Comparison of ENCODE assay signal across 8 cellular contexts in the genomic region with DNA sequence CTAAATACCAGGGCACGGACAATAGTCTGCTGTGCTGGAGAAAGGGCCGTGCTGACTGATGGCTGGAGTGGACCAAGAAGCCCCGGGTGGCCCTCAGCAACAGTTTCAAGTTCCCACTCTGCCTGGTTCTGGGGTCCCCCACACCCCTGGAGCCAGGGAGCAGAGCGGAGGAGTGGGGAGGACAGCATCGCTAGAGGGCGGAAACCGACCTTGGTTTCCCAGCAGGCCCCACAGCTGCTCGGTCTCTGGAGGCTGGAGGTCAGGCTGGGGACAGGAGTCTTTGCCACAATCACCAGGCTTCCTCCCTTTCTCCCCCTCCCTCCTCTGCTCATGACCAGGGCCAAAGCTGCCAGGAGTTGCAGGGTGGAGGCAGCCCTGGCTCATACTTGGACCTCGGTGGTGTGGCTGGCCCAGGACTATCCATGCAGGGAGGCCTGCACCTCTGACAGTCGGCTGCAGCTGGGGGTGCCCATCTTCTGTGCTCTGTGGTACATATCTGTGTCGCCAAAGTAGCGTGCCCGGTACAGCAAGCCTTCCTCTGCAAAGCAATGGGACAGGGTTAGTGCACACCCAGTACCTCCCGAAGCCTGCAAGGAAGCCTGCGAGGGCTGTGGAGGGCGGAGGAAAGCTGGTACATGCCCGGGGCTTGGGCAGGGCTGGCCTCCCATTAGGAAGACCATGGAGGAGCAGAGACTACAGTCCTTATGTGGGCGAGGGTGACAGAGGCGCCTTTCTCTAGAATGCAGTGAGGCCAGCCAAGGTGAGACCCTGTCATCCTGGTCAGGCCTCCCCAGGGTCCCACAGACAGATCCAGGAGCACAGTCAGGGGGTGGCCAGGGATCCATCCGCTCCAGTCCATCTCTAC. TPM values are rescaled to one million over a fixed set of nuclear protein-coding genes. Genes with fewer than 3 reads are reported as not detected.
DNase-seq lines count a peak whose midpoint lies in the region; ATAC-seq and TF ChIP-seq lines count a peak whose summit lies in the region.

No MANE protein-coding gene starts in this region.

- POLR2A ChIA-PET in CD8-positive, alpha-beta T cell (lab: Charles Lee), result interaction anchor here (1.0 to 6.6 kb wide), 9 partner anchors 9 to 207 kb away, joined by 3 to 42 read pairs (median 3); partner anchors contain the start of genes ASCC1 and DDIT4

- H3K9me3 ChIP-seq in CD8-positive, alpha-beta T cell (ENCODE audit: low read length), result no peaks in the 10 kb centered on the region
- H3K9me3 ChIP-seq in left ventricle myocardium inferior (replicated peaks), result no peaks in the 10 kb centered on the region
- H3K9me3 ChIP-seq in MG63, result no peaks in the 10 kb centered on the region

- no peaks in the 10 kb centered on the region for H3K27me3 ChIP-seq in CD8-positive, alpha-beta T cell (ENCODE audit: insufficient read depth, low read length)
- no peaks in the 10 kb centered on the region for H3K27me3 ChIP-seq in left ventricle myocardium inferior (ENCODE audit: low read depth)
- H3K27me3 ChIP-seq in MG63, result no peaks in the 10 kb centered on the region

- H3K27ac ChIP-seq in CD8-positive, alpha-beta T cell (ENCODE audit: low read depth, low read length), result peak overlapping the region; percentile 76
- peak overlapping the region; percentile 95 for H3K27ac ChIP-seq in left ventricle myocardium inferior (replicated peaks)

- CTCF ChIA-PET in CD8-positive, alpha-beta T cell (lab: Charles Lee), result interaction anchor here (0.8 to 8.2 kb wide), 23 partner anchors 8 to 439 kb away, joined by 3 to 106 read pairs (median 7); partner anchors contain the start of gene DDIT4

- H3K27me3 Mint-ChIP-seq in CD8-positive, alpha-beta T cell (ENCODE audit: low read depth), result no peaks in the 10 kb centered on the region
- H3K27me3 Mint-ChIP-seq in activated T-helper 1 cell treated with anti-CD3 and anti-CD28 coated beads, Interleukin-12 subunit alpha, Interleukin-12 subunit beta, Interleukin-2, Interleukin-4 antibody, amounts not matched to agents 30 ng/mL and 10 ng/mL and 1 ng/mL, durations not matched to agents 14 hours and 24 hours and 36 hours (ENCODE audit: insufficient read depth), result no peaks in the 10 kb centered on the region
- no peaks in the 10 kb centered on the region for H3K27me3 Mint-ChIP-seq in stimulated activated memory B cell treated with anti-CD40 and anti-IgM and Interleukin-4, amounts not matched to agents 10 μg/mL and 1 μg/mL and 100 μg/mL, for 72 hours

- no peak for TF ChIP-seq CTCF in CD8-positive, alpha-beta T cell (IDR thresholded peaks at IDR 0.05)
- TF ChIP-seq CTCF in GM20000 (IDR thresholded peaks at IDR 0.05; ENCODE audit: extremely low read depth, missing control alignments) (no peak), left ventricle myocardium inferior (IDR thresholded peaks at IDR 0.05; ENCODE audit: borderline replicate concordance) (peak; percentile 30)

- H3K36me3 Mint-ChIP-seq in CD8-positive, alpha-beta T cell, result peaks cover 26% of the 10 kb centered on the region
- peaks cover 27% of the 10 kb centered on the region for H3K36me3 Mint-ChIP-seq in activated T-helper 1 cell treated with anti-CD3 and anti-CD28 coated beads, Interleukin-12 subunit alpha, Interleukin-12 subunit beta, Interleukin-2, Interleukin-4 antibody, amounts not matched to agents 30 ng/mL and 10 ng/mL and 1 ng/mL, durations not matched to agents 14 hours and 24 hours and 36 hours (ENCODE audit: low read depth)
- peaks cover 38% of the 10 kb centered on the region for H3K36me3 Mint-ChIP-seq in stimulated activated memory B cell treated with anti-CD40 and anti-IgM and Interleukin-4, amounts not matched to agents 10 μg/mL and 1 μg/mL and 100 μg/mL, for 72 hours

- peaks cover 68% of the 10 kb centered on the region for H3K4me1 Mint-ChIP-seq in CD8-positive, alpha-beta T cell (ENCODE audit: low read depth)
- peaks cover 69% of the 10 kb centered on the region for H3K4me1 Mint-ChIP-seq in activated T-helper 1 cell treated with anti-CD3 and anti-CD28 coated beads, Interleukin-12 subunit alpha, Interleukin-12 subunit beta, Interleukin-2, Interleukin-4 antibody, amounts not matched to agents 30 ng/mL and 10 ng/mL and 1 ng/mL, durations not matched to agents 14 hours and 24 hours and 36 hours (ENCODE audit: low read depth)
- H3K4me1 Mint-ChIP-seq in stimulated activated memory B cell treated with anti-CD40 and anti-IgM and Interleukin-4, amounts not matched to agents 10 μg/mL and 1 μg/mL and 100 μg/mL, for 72 hours, result peaks cover 73% of the 10 kb centered on the region

- peak; percentile 6 for ATAC-seq in CD8-positive, alpha-beta T cell
- peak; percentile 61 for ATAC-seq in stimulated activated memory B cell treated with anti-CD40 and anti-IgM and Interleukin-4, amounts not matched to agents 10 μg/mL and 1 μg/mL and 100 μg/mL, for 72 hours

- no peaks in the 10 kb centered on the region for H3K9me3 Mint-ChIP-seq in CD8-positive, alpha-beta T cell
- no peaks in the 10 kb centered on the region for H3K9me3 Mint-ChIP-seq in activated T-helper 1 cell treated with anti-CD3 and anti-CD28 coated beads, Interleukin-12 subunit alpha, Interleukin-12 subunit beta, Interleukin-2, Interleukin-4 antibody, amounts not matched to agents 30 ng/mL and 10 ng/mL and 1 ng/mL, durations not matched to agents 14 hours and 24 hours and 36 hours
- no peaks in the 10 kb centered on the region for H3K9me3 Mint-ChIP-seq in stimulated activated memory B cell treated with anti-CD40 and anti-IgM and Interleukin-4, amounts not matched to agents 10 μg/mL and 1 μg/mL and 100 μg/mL, for 72 hours

- H3K27ac Mint-ChIP-seq in CD8-positive, alpha-beta T cell, result peak overlapping the region; percentile 99
- H3K27ac Mint-ChIP-seq in activated T-helper 1 cell treated with anti-CD3 and anti-CD28 coated beads, Interleukin-12 subunit alpha, Interleukin-12 subunit beta, Interleukin-2, Interleukin-4 antibody, amounts not matched to agents 30 ng/mL and 10 ng/mL and 1 ng/mL, durations not matched to agents 14 hours and 24 hours and 36 hours, result peak overlapping the region; percentile 91
- H3K27ac Mint-ChIP-seq in stimulated activated memory B cell treated with anti-CD40 and anti-IgM and Interleukin-4, amounts not matched to agents 10 μg/mL and 1 μg/mL and 100 μg/mL, for 72 hours, result peak overlapping the region; percentile 90

- intact Hi-C loops in CD8-positive, alpha-beta T cell (cut with DNase I, micrococcal nuclease), result loop anchor here (1.0 to 5.0 kb wide), 7 partner anchors 15 to 248 kb away; partner anchors contain the start of gene SPOCK2 (in 2 of the 2)
- intact Hi-C loops in activated T-helper 1 cell treated with anti-CD3 and anti-CD28 coated beads, Interleukin-12 subunit alpha, Interleukin-12 subunit beta, Interleukin-2, Interleukin-4 antibody, amounts not matched to agents 30 ng/mL and 10 ng/mL and 1 ng/mL, durations not matched to agents 14 hours and 24 hours and 36 hours (cut with micrococcal nuclease), result loop anchor here (1.0 to 2.0 kb wide), 11 partner anchors 15 to 379 kb away; partner anchors contain the start of genes DNAJB12 and SPOCK2
- intact Hi-C loops in left ventricle myocardium inferior (cut with micrococcal nuclease), result loop anchor here (5.0 to 10.0 kb wide), 3 partner anchors 91 to 283 kb away; no protein-coding TSS in a partner anchor

- peaks cover 66% of the 10 kb centered on the region for H3K4me1 ChIP-seq in CD8-positive, alpha-beta T cell (ENCODE audit: insufficient read depth, low read length)
- H3K4me1 ChIP-seq in left ventricle myocardium inferior, result peaks cover 76% of the 10 kb centered on the region

- H3K36me3 ChIP-seq in CD8-positive, alpha-beta T cell (ENCODE audit: insufficient read depth, low read length), result peaks cover 11% of the 10 kb centered on the region
- H3K36me3 ChIP-seq in left ventricle myocardium inferior (peaks cover 37% of the 10 kb centered on the region), MG63 (peaks cover 47% of the 10 kb centered on the region)

- peak overlapping the region; percentile 44 for H3K4me3 ChIP-seq in CD8-positive, alpha-beta T cell (ENCODE audit: low read depth, low read length)
- H3K4me3 ChIP-seq in left ventricle myocardium inferior, result peak overlapping the region; percentile 17
- H3K4me3 ChIP-seq in MG63, result no peak overlapping the region

- peak overlapping the region; percentile 59 for H3K4me3 Mint-ChIP-seq in CD8-positive, alpha-beta T cell
- H3K4me3 Mint-ChIP-seq in activated T-helper 1 cell treated with anti-CD3 and anti-CD28 coated beads, Interleukin-12 subunit alpha, Interleukin-12 subunit beta, Interleukin-2, Interleukin-4 antibody, amounts not matched to agents 30 ng/mL and 10 ng/mL and 1 ng/mL, durations not matched to agents 14 hours and 24 hours and 36 hours, result peak overlapping the region; percentile 70
- peak overlapping the region; percentile 67 for H3K4me3 Mint-ChIP-seq in stimulated activated memory B cell treated with anti-CD40 and anti-IgM and Interleukin-4, amounts not matched to agents 10 μg/mL and 1 μg/mL and 100 μg/mL, for 72 hours

- DNase-seq in CD8-positive, alpha-beta T cell, result peak in 5 of 7 experiments; percentile 34 to 67 (median 54)
- peak; percentile 66 for DNase-seq in GM20000 (ENCODE audit: low spot score)
- peak; percentile 80 for DNase-seq in HK-2 (ENCODE audit: unreplicated experiment)
- DNase-seq in activated T-helper 1 cell treated with anti-CD3 and anti-CD28 coated beads, Interleukin-12 subunit alpha, Interleukin-12 subunit beta, Interleukin-2, Interleukin-4 antibody, amounts not matched to agents 30 ng/mL and 10 ng/mL and 1 ng/mL, durations not matched to agents 14 hours and 24 hours and 36 hours (ENCODE audit: low spot score), result peak; percentile 48
- peak; percentile 74 for DNase-seq in left ventricle myocardium inferior
- DNase-seq in cerebellum (ENCODE audit: low spot score), result no peak
- DNase-seq in MG63, result no peak

RNA-seq across cellular contexts. Expression of gene DNAJB12, which starts 19.1 kb away (rescaled TPM):
- total RNA-seq in CD8-positive, alpha-beta T cell, result 10 to 100 TPM; 33.9 to 37.5 TPM
- 32.4 and 38.0 TPM in 2 replicates for total RNA-seq in activated T-helper 1 cell treated with anti-CD3 and anti-CD28 coated beads, Interleukin-12 subunit alpha, Interleukin-12 subunit beta, Interleukin-2, Interleukin-4 antibody, amounts not matched to agents 30 ng/mL and 10 ng/mL and 1 ng/mL, durations not matched to agents 14 hours and 24 hours and 36 hours
- total RNA-seq in left ventricle myocardium inferior (25.6 TPM), cerebellum (16.1 TPM)
- 19.3 and 24.4 TPM in 2 replicates for total RNA-seq in MG63 (2014; rRNA removed; shearing (Covaris generic); ENCODE audit: low replicate concordance)

Comparison
In these comparisons a context has a peak if more than half of its experiments do, and no peak if none do; other contexts are left out.
1. DNase-seq: peak in CD8-positive, alpha-beta T cell (5 of 7), GM20000 (single experiment), HK-2 (single experiment), activated T-helper 1 cell treated with anti-CD3 and anti-CD28 coated beads, Interleukin-12 subunit alpha, Interleukin-12 subunit beta, Interleukin-2, Interleukin-4 antibody, amounts not matched to agents 30 ng/mL and 10 ng/mL and 1 ng/mL, durations not matched to agents 14 hours and 24 hours and 36 hours (single experiment) and left ventricle myocardium inferior (single experiment); none in cerebellum (single experiment) and MG63 (single experiment).
2. Peak in every context shown above with its lines, with median percentiles within 50 percentile points of each other: H3K27ac Mint-ChIP-seq and H3K4me3 Mint-ChIP-seq.